ENCODE assay signal across 34 cellular contexts in genomic region chr5:9692576-9692975, GRCh38.
"Had no signal": no experiment of that assay in that cellular context is flagged by ENCODE, and none has a peak within 500 bp of the region (broad histone marks: within the 10 kb centered on the region; RNA-seq: fewer than 3 reads in every experiment).

No MANE protein-coding gene starts in this region.

- H3K4me1 ChIP-seq: adrenal gland, ascending aorta, breast epithelium, esophagus squamous epithelium, heart left ventricle had no signal

- DNase-seq: activated B cell treated with CpG ODN at 0.5 μM for 24 hours; activated CD4-positive, alpha-beta memory T cell treated with anti-CD3 and anti-CD28 coated beads for 36 hours; activated CD4-positive, alpha-beta T cell treated with anti-CD3 and anti-CD28 coated beads for 48 hours; activated CD4-positive, alpha-beta T cell treated with anti-CD3 and anti-CD28 coated beads, Interleukin-2, amount 50 U/mL, for 1 hour; activated CD8-positive, alpha-beta memory T cell treated with anti-CD3 and anti-CD28 coated beads, Interleukin-2, amount 10 ng/mL, durations not matched to agents 7 days and 5 days; activated CD8-positive, alpha-beta memory T cell treated with anti-CD3 and anti-CD28 coated beads, Interleukin-2, amount 50 U/mL, for 4 hours; activated CD8-positive, alpha-beta T cell treated with anti-CD3 and anti-CD28 coated beads, Interleukin-2, amount 10 ng/mL, durations not matched to agents 7 days and 5 days; activated effector memory CD4-positive, alpha-beta T cell treated with anti-CD3 and anti-CD28 coated beads, Interleukin-2, amount 50 U/mL, for 16 hours; activated naive CD4-positive, alpha-beta T cell treated with anti-CD3 and anti-CD28 coated beads for 36 hours; activated naive CD8-positive, alpha-beta T cell treated with anti-CD3 and anti-CD28 coated beads for 36 hours; activated naive CD8-positive, alpha-beta T cell treated with anti-CD3 and anti-CD28 coated beads, Interleukin-2, amount 50 U/mL, for 24 hours; activated T-cell treated with anti-CD3 and anti-CD28 coated beads, Interleukin-2, amount 50 U/mL, for 1 hour; activated T-cell treated with anti-CD3 and anti-CD28 coated beads, Interleukin-2, amount 50 U/mL, for 48 hours; adrenal gland; central memory CD4-positive, alpha-beta T cell; cerebellar nuclear complex; cortex of kidney; dermis blood vessel endothelial cell; effector CD4-positive, alpha-beta T cell; esophagus squamous epithelium; glutamatergic neuron; heart left ventricle; T-helper 1 cell; T-helper 17 cell; T1000; WERI-Rb-1 had no signal

- H3K4me3 ChIP-seq: adrenal gland, ascending aorta, breast epithelium, cardiac muscle cell, esophagus squamous epithelium, heart left ventricle had no signal

- H3K27me3 ChIP-seq: adrenal gland, ascending aorta, breast epithelium, cardiac muscle cell, esophagus squamous epithelium, heart left ventricle had no signal

- FAIRE-seq: endometrium, endothelial cell of umbilical vein, frontal cortex had no signal

- ATAC-seq: activated CD4-positive, CD25-positive, alpha-beta regulatory T cell treated with anti-CD3 and anti-CD28 coated beads, Interleukin-2, amount 50 U/mL, for 24 hours; activated CD8-positive, alpha-beta memory T cell treated with anti-CD3 and anti-CD28 coated beads, Interleukin-2, amount 10 ng/mL, durations not matched to agents 7 days and 5 days; activated CD8-positive, alpha-beta T cell treated with anti-CD3 and anti-CD28 coated beads, Interleukin-2, amount 10 ng/mL, durations not matched to agents 7 days and 5 days; activated naive CD8-positive, alpha-beta T cell treated with anti-CD3 and anti-CD28 coated beads, Interleukin-2, amount 50 U/mL, for 24 hours; heart left ventricle; T-helper 17 cell had no signal

- H3K27ac ChIP-seq: adrenal gland, ascending aorta, breast epithelium, cardiac muscle cell, epithelial cell of prostate, esophagus squamous epithelium, heart left ventricle, WERI-Rb-1 had no signal

- H3K36me3 ChIP-seq: adrenal gland, ascending aorta, breast epithelium, cardiac muscle cell, esophagus squamous epithelium, heart left ventricle, WERI-Rb-1 had no signal

- H3K9me3 ChIP-seq: adrenal gland, ascending aorta, breast epithelium, esophagus squamous epithelium, heart left ventricle had no signal
